Comparison of ENCODE assay signal across 9 cellular contexts in genomic region chr12:116861331-116861730, GRCh38. TPM values are rescaled to one million over a fixed set of nuclear protein-coding genes. Genes with fewer than 3 reads are reported as not detected.
DNase-seq lines count a peak whose midpoint lies in the region; ATAC-seq and TF ChIP-seq lines count a peak whose summit lies in the region.
"Had no signal": no experiment of that assay in that cellular context is flagged by ENCODE, and none has a peak within 500 bp of the region (broad histone marks: within the 10 kb centered on the region; RNA-seq: fewer than 3 reads in every experiment).

No MANE protein-coding gene starts in this region.

- intact Hi-C loops in Right ventricle myocardium inferior (cut with DNase I): no loop called here

- H3K27ac ChIP-seq in right atrium auricular region: no peak overlapping the region
- H3K27ac ChIP-seq: cardiac muscle cell had no signal

- no peaks in the 10 kb centered on the region for H3K9me3 Mint-ChIP-seq in mesothelial cell of epicardium

- H3K9me3 ChIP-seq in right atrium auricular region: no peaks in the 10 kb centered on the region
- no peaks in the 10 kb centered on the region for H3K9me3 ChIP-seq in adipocyte (ENCODE audit: control insufficient read depth, low read length)

- no peak overlapping the region for H3K4me3 Mint-ChIP-seq in mesothelial cell of epicardium

- TF ChIP-seq CTCF in right atrium auricular region (IDR thresholded peaks at IDR 0.05) (no peak), mesothelial cell of epicardium (IDR thresholded peaks at IDR 0.05; ENCODE audit: unreplicated experiment) (no peak)

- H3K27ac Mint-ChIP-seq in mesothelial cell of epicardium: peak overlapping the region; percentile 50

- H3K4me1 ChIP-seq in right atrium auricular region (peaks cover 0 to 12% of the 10 kb centered on the region in 2 donors), adipocyte (ENCODE audit: control insufficient read depth, insufficient read depth, low read length) (peaks cover 22% of the 10 kb centered on the region)

- ATAC-seq in Right ventricle myocardium inferior (peak; percentile 60), HG02610 (IDR thresholded peaks at IDR 0.05; ENCODE audit: unreplicated experiment) (peak; percentile 84)

- no peak overlapping the region for H3K9ac ChIP-seq in adipocyte (ENCODE audit: low read length)

- peaks cover 53% of the 10 kb centered on the region for H3K4me1 Mint-ChIP-seq in mesothelial cell of epicardium

- peaks cover 1% of the 10 kb centered on the region for H3K27me3 Mint-ChIP-seq in mesothelial cell of epicardium (ENCODE audit: low read depth)

- no peaks in the 10 kb centered on the region for H3K36me3 Mint-ChIP-seq in mesothelial cell of epicardium

- H3K36me3 ChIP-seq in right atrium auricular region (no peaks in the 10 kb centered on the region), adipocyte (ENCODE audit: control insufficient read depth, insufficient read depth, low read length, severe bottlenecking) (no peaks in the 10 kb centered on the region)
- H3K36me3 ChIP-seq: cardiac muscle cell had no signal

- DNase-seq in Right ventricle myocardium inferior (ENCODE audit: missing footprints): no peak
- DNase-seq in right atrium auricular region (ENCODE audit: low spot score): no peak
- peak; percentile 63 for DNase-seq in NCI-H2196 (lab: John Stamatoyannopoulos, UW; ENCODE audit: unreplicated experiment)
- DNase-seq in adipocyte (ENCODE audit: low read depth): peak; percentile 79
- DNase-seq in mesothelial cell of epicardium (ENCODE audit: low spot score in 2 of 2, unreplicated experiment in 2 of 2): peak in 1 of 2 experiments; percentile 55
- no peak for DNase-seq in SK-N-DZ (ENCODE audit: low spot score)
- no peak for DNase-seq in NCI-H1930 (lab: John Stamatoyannopoulos, UW)

- H3K27me3 ChIP-seq in right atrium auricular region (no peaks in the 10 kb centered on the region), adipocyte (replicated peaks; ENCODE audit: control insufficient read depth, insufficient read depth, low read length) (peaks cover 25% of the 10 kb centered on the region)
- H3K27me3 ChIP-seq: cardiac muscle cell had no signal

- H3K4me3 ChIP-seq in right atrium auricular region (peak overlapping the region in 1 of 2 donors; percentile 6), adipocyte (ENCODE audit: low read length) (no peak overlapping the region)
- H3K4me3 ChIP-seq: cardiac muscle cell had no signal

RNA-seq across cellular contexts. Expression of gene HRK, which starts 19.9 kb away (rescaled TPM):
- 0.11 TPM for total RNA-seq in Right ventricle myocardium inferior
- under 1 TPM in 1 of 2 donors, not detected in 1; 0.08 TPM for total RNA-seq in right atrium auricular region
- total RNA-seq in mesothelial cell of epicardium: 3.5 to 4.4 TPM (median 4.3 TPM) in 3 replicates
- polyA plus RNA-seq in SK-N-DZ (2014; cell fraction: cytosol; rRNA removed): 8.6 and 9.1 TPM in 2 replicates
- polyA plus RNA-seq in SK-N-DZ (2014; cell fraction: nucleus; rRNA removed): 3.0 and 3.3 TPM in 2 replicates
- total RNA-seq: cardiac muscle cell had no signal

RNA-seq across cellular contexts. Expression of gene FBXW8, which starts 49.4 kb away (rescaled TPM):
- total RNA-seq in Right ventricle myocardium inferior: 5.4 TPM
- 1 to 10 TPM; 7.9 to 9.0 TPM for total RNA-seq in right atrium auricular region
- 38.1 to 40.1 TPM (median 40.0 TPM) in 3 replicates for total RNA-seq in mesothelial cell of epicardium
- polyA plus RNA-seq in SK-N-DZ (2014; cell fraction: cytosol; rRNA removed): 27.1 and 30.2 TPM in 2 replicates
- polyA plus RNA-seq in SK-N-DZ (2014; cell fraction: nucleus; rRNA removed): 30.2 and 38.4 TPM in 2 replicates

Comparison
In these comparisons a context has a peak if more than half of its experiments do, and no peak if none do; other contexts are left out.
1. DNase-seq: peak in NCI-H2196 (single experiment) and adipocyte (single experiment); none in Right ventricle myocardium inferior (single experiment), right atrium auricular region (single experiment), SK-N-DZ (single experiment) and NCI-H1930 (0 of 2).